Comparison of ENCODE assay signal across 8 cellular contexts in the genomic region with DNA sequence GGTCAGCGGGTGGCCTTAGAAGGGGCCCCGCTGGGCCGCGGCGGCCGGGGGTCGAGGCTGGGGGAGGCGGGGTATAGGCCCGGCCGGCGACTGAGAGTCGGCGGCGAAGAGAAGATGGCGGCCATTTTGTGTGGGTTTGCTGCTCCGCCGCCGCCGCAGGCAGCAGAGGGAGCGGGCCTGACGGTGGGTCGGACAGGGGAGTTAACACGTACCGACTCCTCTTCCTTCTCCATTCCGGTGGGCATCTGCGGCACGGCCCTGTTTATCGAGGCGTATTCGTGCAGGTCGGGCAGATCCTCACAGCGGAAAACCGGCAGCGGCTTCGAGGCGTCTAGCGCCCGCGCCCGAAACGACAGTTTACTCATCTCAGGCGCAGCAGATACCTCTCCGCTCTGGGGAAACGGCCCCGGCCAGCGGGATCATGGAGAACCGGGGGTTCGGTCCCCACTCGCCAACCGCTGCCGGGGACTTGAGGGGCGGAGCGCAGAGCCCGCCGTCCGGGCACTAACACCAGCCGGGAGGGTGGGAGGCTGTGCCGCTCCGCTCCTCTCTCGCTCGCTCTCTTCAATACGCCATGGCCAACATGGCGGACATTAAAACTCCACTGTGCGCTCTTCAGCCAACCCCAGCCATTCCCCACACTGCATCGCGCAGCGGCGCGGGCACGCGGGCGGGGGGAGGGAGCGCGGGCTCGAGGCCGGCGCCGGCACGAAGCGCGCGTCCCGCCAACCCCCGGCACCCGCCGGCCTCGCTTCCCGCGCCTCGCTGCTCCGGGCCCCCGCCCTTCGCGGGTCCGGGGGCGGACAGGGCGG. TPM values are rescaled to one million over a fixed set of nuclear protein-coding genes. Genes with fewer than 3 reads are reported as not detected.
DNase-seq lines count a peak whose midpoint lies in the region; ATAC-seq and TF ChIP-seq lines count a peak whose summit lies in the region.

A gene with protein sequence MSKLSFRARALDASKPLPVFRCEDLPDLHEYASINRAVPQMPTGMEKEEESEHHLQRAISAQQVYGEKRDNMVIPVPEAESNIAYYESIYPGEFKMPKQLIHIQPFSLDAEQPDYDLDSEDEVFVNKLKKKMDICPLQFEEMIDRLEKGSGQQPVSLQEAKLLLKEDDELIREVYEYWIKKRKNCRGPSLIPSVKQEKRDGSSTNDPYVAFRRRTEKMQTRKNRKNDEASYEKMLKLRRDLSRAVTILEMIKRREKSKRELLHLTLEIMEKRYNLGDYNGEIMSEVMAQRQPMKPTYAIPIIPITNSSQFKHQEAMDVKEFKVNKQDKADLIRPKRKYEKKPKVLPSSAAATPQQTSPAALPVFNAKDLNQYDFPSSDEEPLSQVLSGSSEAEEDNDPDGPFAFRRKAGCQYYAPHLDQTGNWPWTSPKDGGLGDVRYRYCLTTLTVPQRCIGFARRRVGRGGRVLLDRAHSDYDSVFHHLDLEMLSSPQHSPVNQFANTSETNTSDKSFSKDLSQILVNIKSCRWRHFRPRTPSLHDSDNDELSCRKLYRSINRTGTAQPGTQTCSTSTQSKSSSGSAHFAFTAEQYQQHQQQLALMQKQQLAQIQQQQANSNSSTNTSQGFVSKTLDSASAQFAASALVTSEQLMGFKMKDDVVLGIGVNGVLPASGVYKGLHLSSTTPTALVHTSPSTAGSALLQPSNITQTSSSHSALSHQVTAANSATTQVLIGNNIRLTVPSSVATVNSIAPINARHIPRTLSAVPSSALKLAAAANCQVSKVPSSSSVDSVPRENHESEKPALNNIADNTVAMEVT (minus strand): TSS at position 608 of the 812 bp plus-strand sequence. CDS start 243 bp downstream, at position 365.

- peaks cover 51 to 64% of the 10 kb centered on the region in 2 donors for H3K4me1 Mint-ChIP-seq in natural killer cell

- peak; percentile 34 for DNase-seq in DMS153 (lab: John Stamatoyannopoulos, UW)
- DNase-seq in Peyer's patch, result peak; percentile 81 to 94 (median 92)
- peak; percentile 77 to 81 for DNase-seq in activated T-helper 1 cell treated with anti-CD3 and anti-CD28 coated beads, Interleukin-2, amount 50 U/mL, for 16 hours (ENCODE audit: low read depth in 1 of 2, low spot score in 1 of 2)
- DNase-seq in fibroblast of mammary gland (ENCODE audit: low read depth), result peak; percentile 85
- DNase-seq in natural killer cell, result peak; percentile 85
- DNase-seq in stimulated activated naive CD4-positive, alpha-beta T cell treated with Interleukin-2 at 50 U/mL for 16 hours (lab: John Stamatoyannopoulos, UW), result peak; percentile 83

- peak within 1 kb of the TSS; percentile 100 for H3K27ac ChIP-seq in HUES48 (ENCODE audit: low read depth, low read length)
- H3K27ac ChIP-seq in Peyer's patch, result peak within 1 kb of the TSS; percentile 99 to 100 (median 100)

- peak; percentile 58 for ATAC-seq in GM21423 (IDR thresholded peaks at IDR 0.05; ENCODE audit: unreplicated experiment)
- peak; percentile 76 to 90 (median 78) for ATAC-seq in natural killer cell

- peak within 1 kb of the TSS; percentile 95 to 99 for H3K27ac Mint-ChIP-seq in natural killer cell

- H3K4me1 ChIP-seq in HUES48 (ENCODE audit: control insufficient read depth, insufficient read depth, low read length) (peaks cover 34% of the 10 kb centered on the region), Peyer's patch (peaks cover 0 to 44% (median 4%) of the 10 kb centered on the region in 4 donors)

- peak within 1 kb of the TSS; percentile 95 for H3K4me3 Mint-ChIP-seq in natural killer cell

- H3K36me3 Mint-ChIP-seq in natural killer cell, result no peaks in the 10 kb centered on the region

- H3K27me3 Mint-ChIP-seq in natural killer cell (ENCODE audit: low read depth in 2 of 2), result no peaks in the 10 kb centered on the region

- intact Hi-C loops in natural killer cell (cut with micrococcal nuclease), result loop anchor here (1.0 to 10.0 kb wide), 5 partner anchors 14 to 292 kb away; partner anchors contain the start of gene KIF5B

- H3K27me3 ChIP-seq in HUES48 (ENCODE audit: control insufficient read depth, insufficient read depth, low read length) (no peaks in the 10 kb centered on the region), Peyer's patch (no peaks in the 10 kb centered on the region)

- peak within 1 kb of the TSS; percentile 100 for H3K4me3 ChIP-seq in HUES48 (ENCODE audit: low read depth, low read length)
- H3K4me3 ChIP-seq in Peyer's patch, result peak within 1 kb of the TSS; percentile 66 to 97 (median 90)
- peak within 1 kb of the TSS; percentile 95 for H3K4me3 ChIP-seq in fibroblast of mammary gland (ENCODE audit: control insufficient read depth, low read depth, low read length)

- peak within 1 kb of the TSS; percentile 100 for H3K9ac ChIP-seq in HUES48 (ENCODE audit: low read depth, low read length)

- no peaks in the 10 kb centered on the region for H3K9me3 ChIP-seq in HUES48 (ENCODE audit: control insufficient read depth, insufficient read depth, low read length)
- no peaks in the 10 kb centered on the region for H3K9me3 ChIP-seq in Peyer's patch

- H3K36me3 ChIP-seq in HUES48 (ENCODE audit: control insufficient read depth, insufficient read depth, low read length), result peaks cover 16% of the 10 kb centered on the region
- H3K36me3 ChIP-seq in Peyer's patch, result peaks cover 0 to 15% (median 0%) of the 10 kb centered on the region in 3 donors

- TF ChIP-seq CTCF in Peyer's patch (IDR thresholded peaks at IDR 0.05) (no peak), fibroblast of mammary gland (conservative IDR thresholded peaks at IDR 0.05; ENCODE audit: control insufficient read depth, insufficient read depth, low read depth, low read length) (no peak), natural killer cell (IDR thresholded peaks at IDR 0.05) (no peak)

- H3K9me3 Mint-ChIP-seq in natural killer cell, result no peaks in the 10 kb centered on the region

- peak; percentile 91 to 93 for TF ChIP-seq POLR2A in Peyer's patch (IDR thresholded peaks at IDR 0.05)

RNA-seq across cellular contexts. Expression of the gene that starts here (rescaled TPM):
- total RNA-seq in Peyer's patch (10 to 100 TPM; 41.5 to 77.6 (median 49.0) TPM), natural killer cell (100 to 1,000 TPM; 155 to 178 (median 161) TPM)

Comparison
In these comparisons a context has a peak if more than half of its experiments do, and no peak if none do; other contexts are left out.
1. Peak in every context shown above with its lines: DNase-seq, ATAC-seq, H3K4me3 ChIP-seq and H3K27ac ChIP-seq.
2. DNase-seq: peak in every context shown above with its lines; median percentile 92 in Peyer's patch; 85 in fibroblast of mammary gland; 85 in natural killer cell; 83 in stimulated activated naive CD4-positive, alpha-beta T cell treated with Interleukin-2 at 50 U/mL for 16 hours; 79 in activated T-helper 1 cell treated with anti-CD3 and anti-CD28 coated beads, Interleukin-2, amount 50 U/mL, for 16 hours; 34 in DMS153.